Comparison of ENCODE assay signal across 10 cellular contexts in the genomic region with DNA sequence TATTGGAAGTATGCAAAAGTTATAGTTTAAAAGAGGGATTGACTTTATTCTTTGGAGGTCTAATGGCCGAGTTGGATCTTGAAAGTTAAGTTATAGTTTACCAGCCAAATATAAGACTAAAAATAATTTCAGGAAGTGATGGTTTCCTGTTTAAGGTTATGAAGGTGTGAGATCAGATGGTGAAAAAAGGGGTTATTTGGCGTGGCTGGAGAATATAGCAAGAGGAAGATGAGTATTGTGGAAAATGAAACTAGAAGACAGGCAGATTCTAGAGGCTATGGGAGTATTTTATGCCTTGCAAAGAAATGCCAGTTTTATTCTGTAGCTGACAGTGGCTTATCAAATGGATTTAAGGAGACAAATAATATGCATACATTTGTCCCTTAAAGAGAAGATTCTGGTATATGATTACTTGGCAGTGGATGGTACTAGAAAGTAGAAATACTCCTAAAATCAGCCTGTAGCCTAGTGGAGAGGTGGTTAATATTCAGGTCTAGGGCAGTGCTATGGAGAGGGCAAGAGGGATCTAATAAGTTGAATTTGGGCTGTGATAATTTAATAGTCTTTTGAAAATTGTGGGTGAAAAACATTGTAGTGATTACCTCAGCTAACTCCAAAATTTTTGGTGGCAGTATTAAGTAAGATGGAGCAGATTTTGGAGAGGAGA.
DNase-seq lines count a peak whose midpoint lies in the region; ATAC-seq and TF ChIP-seq lines count a peak whose summit lies in the region.
"Had no signal": no experiment of that assay in that cellular context is flagged by ENCODE, and none has a peak within 500 bp of the region (broad histone marks: within the 10 kb centered on the region; RNA-seq: fewer than 3 reads in every experiment).

No MANE protein-coding gene starts in this region.

- intact Hi-C loops in activated T-helper 1 cell treated with anti-CD3 and anti-CD28 coated beads, Interleukin-12 subunit alpha, Interleukin-12 subunit beta, Interleukin-2, Interleukin-4 antibody, amounts not matched to agents 30 ng/mL and 10 ng/mL and 1 ng/mL, durations not matched to agents 14 hours and 24 hours and 36 hours (cut with micrococcal nuclease) = no loop called here
- intact Hi-C loops in dorsolateral prefrontal cortex (cut with DNase I) = no loop called here

- H3K27ac ChIP-seq in dorsolateral prefrontal cortex = no peak overlapping the region

- DNase-seq in GM10266 (ENCODE audit: extremely low spot score) (peak; percentile 5), dorsolateral prefrontal cortex (no peak), HuH-7.5 (ENCODE audit: low spot score) (no peak)
- DNase-seq in activated T-helper 1 cell treated with anti-CD3 and anti-CD28 coated beads, Interleukin-12 subunit alpha, Interleukin-12 subunit beta, Interleukin-2, Interleukin-4 antibody, amounts not matched to agents 30 ng/mL and 10 ng/mL and 1 ng/mL, durations not matched to agents 14 hours and 24 hours and 36 hours (ENCODE audit: low spot score) = no peak
- DNase-seq: activated CD4-positive, CD25-positive, alpha-beta regulatory T cell treated with anti-CD3 and anti-CD28 coated beads, Interleukin-2, amount 50 U/mL, for 72 hours; Karpas-422 had no signal

- no peak overlapping the region for H3K27ac Mint-ChIP-seq in activated T-helper 1 cell treated with anti-CD3 and anti-CD28 coated beads, Interleukin-12 subunit alpha, Interleukin-12 subunit beta, Interleukin-2, Interleukin-4 antibody, amounts not matched to agents 30 ng/mL and 10 ng/mL and 1 ng/mL, durations not matched to agents 14 hours and 24 hours and 36 hours

- H3K27me3 ChIP-seq in dorsolateral prefrontal cortex = no peaks in the 10 kb centered on the region

- ATAC-seq in GM19395 (IDR thresholded peaks at IDR 0.05; ENCODE audit: unreplicated experiment) (peak; percentile 75), HG02798 (IDR thresholded peaks at IDR 0.05; ENCODE audit: poor library complexity, unreplicated experiment) (peak; percentile 76), HG03558 (IDR thresholded peaks at IDR 0.05; ENCODE audit: extremely low read depth, unreplicated experiment) (peak; percentile 69), HG03439 (IDR thresholded peaks at IDR 0.05; ENCODE audit: unreplicated experiment) (no peak)

- no peak for TF ChIP-seq CTCF in GM10266 (IDR thresholded peaks at IDR 0.05; ENCODE audit: control insufficient read depth, insufficient read depth, low read depth, missing control alignments)
- no peak for TF ChIP-seq CTCF in dorsolateral prefrontal cortex (IDR thresholded peaks at IDR 0.05 in 54 of 56, conservative IDR thresholded peaks at IDR 0.05 in 2 of 56; ENCODE audit: low read depth in 1 of 56, partially characterized antibody in 56 of 56)

- H3K27me3 Mint-ChIP-seq in activated T-helper 1 cell treated with anti-CD3 and anti-CD28 coated beads, Interleukin-12 subunit alpha, Interleukin-12 subunit beta, Interleukin-2, Interleukin-4 antibody, amounts not matched to agents 30 ng/mL and 10 ng/mL and 1 ng/mL, durations not matched to agents 14 hours and 24 hours and 36 hours (ENCODE audit: insufficient read depth) = no peaks in the 10 kb centered on the region

- no peak overlapping the region for H3K4me3 ChIP-seq in dorsolateral prefrontal cortex

- peaks cover 4% of the 10 kb centered on the region for H3K4me1 Mint-ChIP-seq in activated T-helper 1 cell treated with anti-CD3 and anti-CD28 coated beads, Interleukin-12 subunit alpha, Interleukin-12 subunit beta, Interleukin-2, Interleukin-4 antibody, amounts not matched to agents 30 ng/mL and 10 ng/mL and 1 ng/mL, durations not matched to agents 14 hours and 24 hours and 36 hours (ENCODE audit: low read depth)

- H3K9me3 Mint-ChIP-seq in activated T-helper 1 cell treated with anti-CD3 and anti-CD28 coated beads, Interleukin-12 subunit alpha, Interleukin-12 subunit beta, Interleukin-2, Interleukin-4 antibody, amounts not matched to agents 30 ng/mL and 10 ng/mL and 1 ng/mL, durations not matched to agents 14 hours and 24 hours and 36 hours = no peaks in the 10 kb centered on the region

- H3K36me3 Mint-ChIP-seq in activated T-helper 1 cell treated with anti-CD3 and anti-CD28 coated beads, Interleukin-12 subunit alpha, Interleukin-12 subunit beta, Interleukin-2, Interleukin-4 antibody, amounts not matched to agents 30 ng/mL and 10 ng/mL and 1 ng/mL, durations not matched to agents 14 hours and 24 hours and 36 hours (ENCODE audit: low read depth) = no peaks in the 10 kb centered on the region

- no peak overlapping the region for H3K4me3 Mint-ChIP-seq in activated T-helper 1 cell treated with anti-CD3 and anti-CD28 coated beads, Interleukin-12 subunit alpha, Interleukin-12 subunit beta, Interleukin-2, Interleukin-4 antibody, amounts not matched to agents 30 ng/mL and 10 ng/mL and 1 ng/mL, durations not matched to agents 14 hours and 24 hours and 36 hours
